In genomic region chr3:188946837-188947236, GRCh38 we compare ENCODE assay signal across 1 cellular context.
TF ChIP-seq lines count a peak whose summit lies in the region.

No MANE protein-coding gene starts in this region.

TF ChIP-seq in H1, 55 proteins besides CTCF, POLR2A, EP300 and RAD21:
- TF ChIP-seq TCF12 (IDR thresholded peaks at IDR 0.05; ENCODE audit: low read depth, low read length) (no peak), YY1 (IDR thresholded peaks at IDR 0.05; ENCODE audit: low read depth, low read length) (no peak), ASH2L (IDR thresholded peaks at IDR 0.05; ENCODE audit: low read length) (no peak), SIRT6 (IDR thresholded peaks at IDR 0.05; ENCODE audit: low read length) (no peak), KDM5A (IDR thresholded peaks at IDR 0.05; ENCODE audit: low read length) (no peak), TAF1 (IDR thresholded peaks at IDR 0.05; ENCODE audit: low read depth, low read length) (no peak), JUN (IDR thresholded peaks at IDR 0.05; ENCODE audit: low read depth, low read length) (no peak), TBP (IDR thresholded peaks at IDR 0.05; ENCODE audit: low read depth, low read length) (no peak), SAP30 (IDR thresholded peaks at IDR 0.05; ENCODE audit: insufficient read depth, insufficient replicate concordance, low read length) (no peak), GTF2F1 (IDR thresholded peaks at IDR 0.05; ENCODE audit: borderline replicate concordance, low read depth, low read length) (no peak), RBBP5 (IDR thresholded peaks at IDR 0.05; ENCODE audit: borderline replicate concordance, low read depth, low read length) (no peak), JUND (IDR thresholded peaks at IDR 0.05; ENCODE audit: low read length) (no peak), HDAC6 (IDR thresholded peaks at IDR 0.05; ENCODE audit: low read depth, low read length) (no peak), BACH1 (IDR thresholded peaks at IDR 0.05; ENCODE audit: low read length) (no peak), CHD1 (IDR thresholded peaks at IDR 0.05; ENCODE audit: low read depth, low read length) (no peak), SP4 (IDR thresholded peaks at IDR 0.05; ENCODE audit: low read length) (no peak), BCL11A (IDR thresholded peaks at IDR 0.05; ENCODE audit: low read depth in 2 of 2, low read length in 2 of 2) (no peak), SP2 (IDR thresholded peaks at IDR 0.05; ENCODE audit: low read length) (no peak), E2F6 (IDR thresholded peaks at IDR 0.05) (no peak)
